10 cellular contexts compared by ENCODE assay signal in the genomic region with DNA sequence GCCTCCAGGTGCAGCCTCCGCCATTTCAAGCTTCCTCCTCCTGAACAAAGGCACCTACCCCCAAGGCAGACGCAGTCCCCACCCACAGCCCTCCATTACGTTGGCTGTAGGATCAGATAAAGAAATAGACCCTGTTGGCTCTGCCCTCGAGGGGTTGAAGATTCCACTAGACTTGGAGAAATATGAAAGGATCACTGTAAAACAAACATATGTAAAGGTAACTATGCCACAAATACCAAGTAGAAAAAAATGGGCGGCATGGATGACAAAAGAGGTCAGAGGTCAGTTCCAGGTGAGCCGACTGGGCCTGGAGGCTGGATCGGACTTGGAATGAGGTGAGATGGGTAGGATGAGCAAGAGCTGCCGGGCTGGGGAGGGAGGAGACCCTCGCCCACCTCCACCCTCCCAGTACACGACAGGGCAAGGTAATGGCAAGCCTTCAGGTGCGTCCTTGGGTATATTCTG.
A peak's percentile ranks its signal among the peaks of the same experiment; 100 is the strongest.
DNase-seq lines count a peak whose midpoint lies in the region; ATAC-seq and TF ChIP-seq lines count a peak whose summit lies in the region.
"Had no signal": no experiment of that assay in that cellular context is flagged by ENCODE, and none has a peak within 500 bp of the region (broad histone marks: within the 10 kb centered on the region; RNA-seq: fewer than 3 reads in every experiment).

No MANE protein-coding gene starts in this region.

- H3K9me3 ChIP-seq in breast epithelium (no peaks in the 10 kb centered on the region), mammary epithelial cell (replicated peaks; ENCODE audit: insufficient read depth, low read length) (no peaks in the 10 kb centered on the region), muscle layer of duodenum (ENCODE audit: control insufficient read depth in 1 of 2, low read length in 2 of 2) (no peaks in the 10 kb centered on the region), upper lobe of left lung (no peaks in the 10 kb centered on the region), mucosa of descending colon (no peaks in the 10 kb centered on the region)

- BruUV-seq in mammary epithelial cell (replicated peaks; lab: Mats Ljungman, UMichigan), result no TSS peak

- H3K4me3 ChIP-seq in breast epithelium (peak overlapping the region; percentile 63 to 90 (median 71)), mammary epithelial cell (replicated peaks in 1 of 3; ENCODE audit: insufficient read depth in 1 of 3, low read depth in 2 of 3, low read length in 3 of 3) (no peak overlapping the region), choroid plexus epithelial cell (ENCODE audit: low read depth, low read length) (peak overlapping the region; percentile 62), muscle layer of duodenum (ENCODE audit: low read depth in 1 of 2, low read length in 2 of 2) (peak overlapping the region; percentile 33 to 64), upper lobe of left lung (peak overlapping the region in 3 of 4 donors; percentile 63 to 67 (median 64)), mucosa of descending colon (no peak overlapping the region)

- in situ Hi-C loops in mammary epithelial cell (cut with MboI; ENCODE audit: low sequenced_read_pairs in 2 of 2), result no loop called here

- intact Hi-C loops in breast epithelium (cut with DNase I; ENCODE audit: low total_unique reads) (no loop called here), mammary epithelial cell (cut with micrococcal nuclease) (no loop called here), mucosa of descending colon (cut with DNase I, micrococcal nuclease) (no loop called here)

- H3K4me1 ChIP-seq in breast epithelium, result peaks cover 0 to 8% of the 10 kb centered on the region in 2 donors
- H3K4me1 ChIP-seq in mammary epithelial cell (ENCODE audit: insufficient read depth, low read length), result peaks cover 14% of the 10 kb centered on the region
- H3K4me1 ChIP-seq in muscle layer of duodenum (ENCODE audit: control insufficient read depth in 1 of 2, insufficient read depth in 2 of 2, low read length in 2 of 2), result peaks cover 0 to 37% of the 10 kb centered on the region in 2 donors
- peaks cover 17 to 31% (median 22%) of the 10 kb centered on the region in 4 donors for H3K4me1 ChIP-seq in upper lobe of left lung
- H3K4me1 ChIP-seq in mucosa of descending colon (ENCODE audit: low read depth), result peaks cover 7% of the 10 kb centered on the region

- no peak overlapping the region for H2AFZ ChIP-seq in mammary epithelial cell (ENCODE audit: low read depth, low read length)

- no peaks in the 10 kb centered on the region for H4K20me1 ChIP-seq in mammary epithelial cell (ENCODE audit: insufficient read depth, low read length)

- DNase-seq in breast epithelium (ENCODE audit: low spot score in 2 of 2), result no peak
- no peak for DNase-seq in mammary epithelial cell
- DNase-seq in choroid plexus epithelial cell (ENCODE audit: low read depth), result no peak
- DNase-seq in upper lobe of left lung, result no peak
- DNase-seq in mucosa of descending colon, result no peak
- DNase-seq: activated gamma-delta T cell, SIG-M5 had no signal

- no peak overlapping the region for H3K9ac ChIP-seq in mammary epithelial cell (ENCODE audit: insufficient read depth, low read length)

- H3K36me3 ChIP-seq in breast epithelium, result no peaks in the 10 kb centered on the region
- H3K36me3 ChIP-seq in mammary epithelial cell (ENCODE audit: insufficient read depth, low read length), result no peaks in the 10 kb centered on the region
- H3K36me3 ChIP-seq in muscle layer of duodenum (ENCODE audit: control insufficient read depth in 1 of 2, insufficient read depth in 2 of 2, low read length in 2 of 2), result peaks cover 8 to 16% of the 10 kb centered on the region in 2 donors
- H3K36me3 ChIP-seq in upper lobe of left lung, result peaks cover 0 to 5% (median 2%) of the 10 kb centered on the region in 4 donors
- no peaks in the 10 kb centered on the region for H3K36me3 ChIP-seq in mucosa of descending colon (ENCODE audit: low read depth)

- H3K27ac ChIP-seq in breast epithelium (peak overlapping the region; percentile 84 to 95), mammary epithelial cell (ENCODE audit: insufficient read depth, low read depth, low read length) (no peak overlapping the region), muscle layer of duodenum (ENCODE audit: low read length) (no peak overlapping the region), upper lobe of left lung (peak overlapping the region; percentile 68 to 90 (median 82))

- H3K4me2 ChIP-seq in mammary epithelial cell (ENCODE audit: insufficient read depth, low read depth, low read length), result no peak overlapping the region

- WGBS in mammary epithelial cell (ENCODE audit: low coverage, missing lambda C conversion rate), result 87% methylated on average over 9 of the region's 11 CpGs
- WGBS in upper lobe of left lung, 2 donors, result 78 to 81% methylated on average over 11 of the region's 11 CpGs

- no peak for ATAC-seq in upper lobe of left lung (ENCODE audit: low FRiP score in 2 of 2)
- no peak for ATAC-seq in GM19455 (IDR thresholded peaks at IDR 0.05; ENCODE audit: unreplicated experiment)
- no peak for ATAC-seq in HG02884 (IDR thresholded peaks at IDR 0.05; ENCODE audit: unreplicated experiment)
- ATAC-seq in mucosa of descending colon, result no peak

- no peak for TF ChIP-seq CTCF in breast epithelium (IDR thresholded peaks at IDR 0.05)
- TF ChIP-seq CTCF in mammary epithelial cell (conservative IDR thresholded peaks at IDR 0.05 in 1 of 2, IDR thresholded peaks at IDR 0.05 in 1 of 2; ENCODE audit: extremely low read depth in 1 of 2, insufficient read depth in 1 of 2, low read depth in 1 of 2, low read length in 2 of 2), result no peak
- TF ChIP-seq CTCF in choroid plexus epithelial cell (conservative IDR thresholded peaks at IDR 0.05; ENCODE audit: low read depth, low read length), result no peak
- no peak for TF ChIP-seq CTCF in upper lobe of left lung (IDR thresholded peaks at IDR 0.05)
- TF ChIP-seq CTCF in mucosa of descending colon (IDR thresholded peaks at IDR 0.05), result no peak

- dilution Hi-C loops in mammary epithelial cell (cut with HindIII; ENCODE audit: low sequenced_read_pairs), result loop anchor here (5.0 kb wide), 1 partner anchor 46 kb away; no protein-coding TSS in a partner anchor

- H3K27me3 ChIP-seq in breast epithelium (no peaks in the 10 kb centered on the region), mammary epithelial cell (ENCODE audit: insufficient read depth, low read length) (no peaks in the 10 kb centered on the region), muscle layer of duodenum (ENCODE audit: low read depth, low read length) (no peaks in the 10 kb centered on the region), upper lobe of left lung (no peaks in the 10 kb centered on the region)

- no peak for TF ChIP-seq POLR2A in breast epithelium (IDR thresholded peaks at IDR 0.05)
- TF ChIP-seq POLR2A in upper lobe of left lung (IDR thresholded peaks at IDR 0.05), result no peak

- no peaks in the 10 kb centered on the region for H3K79me2 ChIP-seq in mammary epithelial cell (ENCODE audit: insufficient read depth, low read length)

- no peak for TF ChIP-seq EP300 in upper lobe of left lung (IDR thresholded peaks at IDR 0.05)

- CTCF ChIA-PET in mammary epithelial cell (lab: Charles Lee; ENCODE audit: low non-redundant PET), result no interaction called here

Comparison
In these comparisons a context has a peak if more than half of its experiments do, and no peak if none do; other contexts are left out.
1. H3K27ac ChIP-seq: peak in breast epithelium (2 of 2) and upper lobe of left lung (4 of 4); none in mammary epithelial cell (single experiment) and muscle layer of duodenum (single experiment).
2. H3K4me3 ChIP-seq: peak in breast epithelium (3 of 3), choroid plexus epithelial cell (single experiment), muscle layer of duodenum (2 of 2) and upper lobe of left lung (3 of 4); none in mammary epithelial cell (0 of 3) and mucosa of descending colon (single experiment).